Comparison of ENCODE assay signal across 8 cellular contexts in the genomic region with DNA sequence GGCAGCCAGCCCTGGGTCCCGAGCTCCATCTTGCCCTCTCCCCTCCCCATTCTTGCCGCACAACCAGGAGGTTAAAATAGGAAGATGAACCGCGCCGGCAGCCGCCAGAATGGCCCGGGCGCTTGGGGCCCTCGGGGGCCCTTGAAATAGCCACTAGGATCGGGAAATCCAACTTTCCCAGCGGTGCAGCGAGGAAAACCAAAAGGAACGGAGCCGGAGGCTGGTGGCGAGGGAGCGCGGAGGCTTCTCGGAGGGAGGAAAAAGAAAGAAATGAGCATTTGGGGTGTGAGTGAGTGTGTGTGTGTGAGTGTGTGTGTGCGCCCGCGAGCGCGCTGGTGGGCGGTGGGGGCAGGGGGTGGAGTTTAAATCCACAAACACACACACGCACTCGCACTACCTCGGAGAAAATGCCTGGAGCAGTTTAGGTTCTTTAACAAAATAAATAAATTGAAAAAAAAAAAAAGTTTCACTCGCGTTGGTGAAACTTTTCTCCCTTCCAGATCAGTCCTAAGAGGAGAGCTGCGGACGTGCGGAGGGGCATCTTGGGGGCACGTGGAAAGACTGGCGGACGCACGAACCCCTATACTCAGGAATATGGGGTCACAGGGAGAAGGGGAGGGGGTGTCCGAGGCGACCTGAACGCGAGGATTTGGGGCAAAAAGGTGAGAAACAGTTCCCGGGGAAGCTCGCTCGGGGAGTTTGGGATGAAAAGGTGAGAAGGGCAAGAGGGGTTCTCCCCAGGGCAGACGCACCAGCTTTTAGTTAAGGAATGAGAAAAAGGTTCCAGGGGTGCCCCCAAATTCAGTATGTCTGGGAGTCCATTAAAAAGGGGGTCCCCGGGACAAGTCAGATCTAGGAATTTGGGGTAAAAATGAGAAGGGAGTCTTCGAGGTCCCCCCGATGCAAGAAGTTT. TPM values are rescaled to one million over a fixed set of nuclear protein-coding genes. Genes with fewer than 3 reads are reported as not detected.
DNase-seq lines count a peak whose midpoint lies in the region; ATAC-seq and TF ChIP-seq lines count a peak whose summit lies in the region.

No MANE protein-coding gene starts in this region.

- H3K36me3 ChIP-seq in left lung = no peaks in the 10 kb centered on the region

- H3K9me3 Mint-ChIP-seq in activated B cell treated with CpG ODN at 0.5 μM for 24 hours = no peaks in the 10 kb centered on the region

- intact Hi-C loops in activated B cell treated with CpG ODN at 0.5 μM for 24 hours (cut with micrococcal nuclease) = no loop called here
- intact Hi-C loops in left lung (cut with DNase I) = loop anchor here in 1 of 2 donors (5.0 kb wide), 1 partner anchor 42 kb away; no protein-coding TSS in a partner anchor

- H3K4me1 Mint-ChIP-seq in activated B cell treated with CpG ODN at 0.5 μM for 24 hours = peaks cover 22% of the 10 kb centered on the region

- DNase-seq in Ammon's horn (ENCODE audit: low spot score) (peak; percentile 66), KG1 (lab: John Stamatoyannopoulos, UW) (peak; percentile 66), activated B cell treated with CpG ODN at 0.5 μM for 24 hours (peak; percentile 48), coronary artery (ENCODE audit: low spot score) (peak; percentile 88), left lung (peak; percentile 72 to 86)
- DNase-seq in stimulated activated CD4-positive, alpha-beta T cell treated with anti-CD3 and anti-CD28 coated beads, Interleukin-4, amount 100 ng/mL, for 24 hours = peak; percentile 65

- H3K27me3 ChIP-seq in left lung = no peaks in the 10 kb centered on the region

- H3K9me3 ChIP-seq in left lung = no peaks in the 10 kb centered on the region

- peak overlapping the region; percentile 63 for H3K27ac Mint-ChIP-seq in activated B cell treated with CpG ODN at 0.5 μM for 24 hours

- H3K4me3 ChIP-seq in coronary artery (peak overlapping the region; percentile 78), left lung (peak overlapping the region; percentile 59 to 62)

- H3K27ac ChIP-seq in coronary artery (peak overlapping the region; percentile 90 to 94), left lung (peak overlapping the region; percentile 80 to 91)

- CTCF ChIA-PET in activated B cell treated with CpG ODN at 0.5 μM for 24 hours (lab: Charles Lee) = interaction anchor here (1.0 to 1.2 kb wide), 2 partner anchors 16 to 60 kb away, joined by 3 to 5 read pairs; no protein-coding TSS in a partner anchor

- no peaks in the 10 kb centered on the region for H3K36me3 Mint-ChIP-seq in activated B cell treated with CpG ODN at 0.5 μM for 24 hours (ENCODE audit: low read depth)

- POLR2A ChIA-PET in activated B cell treated with CpG ODN at 0.5 μM for 24 hours (lab: Charles Lee) = interaction anchor here (0.5 to 1.2 kb wide), 5 partner anchors 21 to 741 kb away, joined by 3 to 12 read pairs (median 4); no protein-coding TSS in a partner anchor

- no peak for TF ChIP-seq CTCF in activated B cell treated with CpG ODN at 0.5 μM for 24 hours (IDR thresholded peaks at IDR 0.05)
- TF ChIP-seq CTCF in coronary artery (IDR thresholded peaks at IDR 0.05) = no peak
- no peak for TF ChIP-seq CTCF in left lung (IDR thresholded peaks at IDR 0.05)

- peaks cover 13 to 46% of the 10 kb centered on the region in 2 donors for H3K4me1 ChIP-seq in left lung

- peak overlapping the region; percentile 87 for H3K4me3 Mint-ChIP-seq in activated B cell treated with CpG ODN at 0.5 μM for 24 hours

- ATAC-seq in activated B cell treated with CpG ODN at 0.5 μM for 24 hours (ENCODE audit: low read depth) (no peak), left lung (peak; percentile 38), HG03571 (IDR thresholded peaks at IDR 0.05; ENCODE audit: unreplicated experiment) (no peak), HG02571 (IDR thresholded peaks at IDR 0.05; ENCODE audit: unreplicated experiment) (no peak)

- H3K27me3 Mint-ChIP-seq in activated B cell treated with CpG ODN at 0.5 μM for 24 hours = peaks cover 12% of the 10 kb centered on the region

RNA-seq across cellular contexts. Expression of a gene that starts 1.3 kb away (rescaled TPM):
- total RNA-seq in activated B cell treated with CpG ODN at 0.5 μM for 24 hours = 5.2 and 7.0 TPM in 2 replicates
- 10 to 100 TPM; 17.0 to 18.8 TPM for total RNA-seq in left lung

RNA-seq across cellular contexts. Expression of a gene that starts 26.5 kb away (rescaled TPM):
- total RNA-seq in activated B cell treated with CpG ODN at 0.5 μM for 24 hours = not detected in 2 replicates
- not detected for total RNA-seq in left lung
